ENCODE assay signal across 10 cellular contexts in genomic region chr6:109918227-109918626, GRCh38. TPM values are rescaled to one million over a fixed set of nuclear protein-coding genes. Genes with fewer than 3 reads are reported as not detected.
"Had no signal": no experiment of that assay in that cellular context is flagged by ENCODE, and none has a peak within 500 bp of the region (broad histone marks: within the 10 kb centered on the region; RNA-seq: fewer than 3 reads in every experiment).

No MANE protein-coding gene starts in this region.

- DNase-seq: IMR-90, KBM-7, KG1 had no signal

- FAIRE-seq: HepG2, HTR-8/SVneo had no signal

- ATAC-seq: HepG2 had no signal

- H3K4me2 ChIP-seq: KMS-11 had no signal

- H3K27ac ChIP-seq: HL-60, KMS-11 had no signal

- H3K9ac ChIP-seq: KMS-11 had no signal

RNA-seq across cellular contexts. Expression of gene GPR6, which starts 59.9 kb away (rescaled TPM):
- total RNA-seq: HepG2, HT-29, HT1080, IMR-90 had no signal
- polyA plus RNA-seq: HepG2, IgD-negative memory B cell, IMR-90 had no signal
